ENCODE assay signal across 18 cellular contexts in genomic region chr16:56329887-56330286, GRCh38.
DNase-seq lines count a peak whose midpoint lies in the region; ATAC-seq and TF ChIP-seq lines count a peak whose summit lies in the region.
"Had no signal": no experiment of that assay in that cellular context is flagged by ENCODE, and none has a peak within 500 bp of the region (broad histone marks: within the 10 kb centered on the region; RNA-seq: fewer than 3 reads in every experiment).

No MANE protein-coding gene starts in this region.

- 87 to 91% methylated on average over 9 of the region's 9 CpGs for WGBS in heart right ventricle, 2 donors

- H3K4me3 ChIP-seq in heart right ventricle, result no peak overlapping the region
- H3K4me3 ChIP-seq: GM23338 had no signal

- intact Hi-C loops in Right ventricle myocardium inferior (cut with DNase I), result no loop called here
- intact Hi-C loops in heart right ventricle (cut with DNase I), result loop anchor here in 1 of 10 donors (10.0 kb wide), 1 partner anchor 615 kb away; no protein-coding TSS in a partner anchor
- intact Hi-C loops in activated T-helper 1 cell treated with anti-CD3 and anti-CD28 coated beads, Interleukin-12 subunit alpha, Interleukin-12 subunit beta, Interleukin-2, Interleukin-4 antibody, amounts not matched to agents 30 ng/mL and 10 ng/mL and 1 ng/mL, durations not matched to agents 14 hours and 24 hours and 36 hours (cut with micrococcal nuclease), result no loop called here

- H3K27me3 ChIP-seq in heart right ventricle, result no peaks in the 10 kb centered on the region

- no peaks in the 10 kb centered on the region for H3K9me3 ChIP-seq in heart right ventricle

- no peaks in the 10 kb centered on the region for H3K9me3 Mint-ChIP-seq in type B pancreatic cell
- no peaks in the 10 kb centered on the region for H3K9me3 Mint-ChIP-seq in activated T-helper 1 cell treated with anti-CD3 and anti-CD28 coated beads, Interleukin-12 subunit alpha, Interleukin-12 subunit beta, Interleukin-2, Interleukin-4 antibody, amounts not matched to agents 30 ng/mL and 10 ng/mL and 1 ng/mL, durations not matched to agents 14 hours and 24 hours and 36 hours
- H3K9me3 Mint-ChIP-seq: CD14-positive monocyte; CD8-positive, alpha-beta T cell; GM23338 had no signal

- ATAC-seq in Right ventricle myocardium inferior (no peak), heart right ventricle (no peak), left lobe of liver (peak; percentile 74), HG02884 (IDR thresholded peaks at IDR 0.05; ENCODE audit: unreplicated experiment) (no peak), GM18520 (IDR thresholded peaks at IDR 0.05; ENCODE audit: unreplicated experiment) (no peak)
- ATAC-seq: CD8-positive, alpha-beta T cell; GM23338 had no signal

- no peak for TF ChIP-seq CTCF in heart right ventricle (IDR thresholded peaks at IDR 0.05)
- TF ChIP-seq CTCF in type B pancreatic cell (conservative IDR thresholded peaks at IDR 0.05), result no peak

- DNase-seq in Right ventricle myocardium inferior (ENCODE audit: missing footprints) (peak; percentile 56), heart right ventricle (no peak), caudate nucleus (lab: John Stamatoyannopoulos, UW) (no peak), left lobe of liver (ENCODE audit: low spot score) (peak; percentile 92), type B pancreatic cell (ENCODE audit: extremely low spot score, unreplicated experiment) (no peak)
- DNase-seq in activated T-helper 1 cell treated with anti-CD3 and anti-CD28 coated beads, Interleukin-12 subunit alpha, Interleukin-12 subunit beta, Interleukin-2, Interleukin-4 antibody, amounts not matched to agents 30 ng/mL and 10 ng/mL and 1 ng/mL, durations not matched to agents 14 hours and 24 hours and 36 hours (ENCODE audit: low spot score), result no peak
- DNase-seq: CD8-positive, alpha-beta T cell; COR-L47; DMS153; DMS79 treated with DMSO at 0.1 percent for 48 hours; EL; GDM1; H7 had no signal

- peaks cover 9% of the 10 kb centered on the region for H3K4me1 Mint-ChIP-seq in type B pancreatic cell (ENCODE audit: unreplicated experiment)
- H3K4me1 Mint-ChIP-seq in activated T-helper 1 cell treated with anti-CD3 and anti-CD28 coated beads, Interleukin-12 subunit alpha, Interleukin-12 subunit beta, Interleukin-2, Interleukin-4 antibody, amounts not matched to agents 30 ng/mL and 10 ng/mL and 1 ng/mL, durations not matched to agents 14 hours and 24 hours and 36 hours (ENCODE audit: low read depth), result no peaks in the 10 kb centered on the region
- H3K4me1 Mint-ChIP-seq: GM23338 had no signal

- H3K4me3 Mint-ChIP-seq in type B pancreatic cell, result no peak overlapping the region
- no peak overlapping the region for H3K4me3 Mint-ChIP-seq in activated T-helper 1 cell treated with anti-CD3 and anti-CD28 coated beads, Interleukin-12 subunit alpha, Interleukin-12 subunit beta, Interleukin-2, Interleukin-4 antibody, amounts not matched to agents 30 ng/mL and 10 ng/mL and 1 ng/mL, durations not matched to agents 14 hours and 24 hours and 36 hours
- H3K4me3 Mint-ChIP-seq: CD14-positive monocyte; CD8-positive, alpha-beta T cell; GM23338 had no signal

- H3K4me1 ChIP-seq in heart right ventricle, result peaks cover 0 to 5% (median 0%) of the 10 kb centered on the region in 9 donors

- H3K27ac ChIP-seq in heart right ventricle (no peak overlapping the region), caudate nucleus (ENCODE audit: low read depth, low read length) (peak overlapping the region; percentile 55)
- H3K27ac ChIP-seq: 22Rv1 had no signal

- H3K27me3 Mint-ChIP-seq in type B pancreatic cell, result no peaks in the 10 kb centered on the region
- no peaks in the 10 kb centered on the region for H3K27me3 Mint-ChIP-seq in activated T-helper 1 cell treated with anti-CD3 and anti-CD28 coated beads, Interleukin-12 subunit alpha, Interleukin-12 subunit beta, Interleukin-2, Interleukin-4 antibody, amounts not matched to agents 30 ng/mL and 10 ng/mL and 1 ng/mL, durations not matched to agents 14 hours and 24 hours and 36 hours (ENCODE audit: insufficient read depth)

- no peaks in the 10 kb centered on the region for H3K36me3 Mint-ChIP-seq in type B pancreatic cell
- no peaks in the 10 kb centered on the region for H3K36me3 Mint-ChIP-seq in activated T-helper 1 cell treated with anti-CD3 and anti-CD28 coated beads, Interleukin-12 subunit alpha, Interleukin-12 subunit beta, Interleukin-2, Interleukin-4 antibody, amounts not matched to agents 30 ng/mL and 10 ng/mL and 1 ng/mL, durations not matched to agents 14 hours and 24 hours and 36 hours (ENCODE audit: low read depth)
- H3K36me3 Mint-ChIP-seq: CD14-positive monocyte; CD8-positive, alpha-beta T cell had no signal

- H3K36me3 ChIP-seq in heart right ventricle, result no peaks in the 10 kb centered on the region

- peak overlapping the region; percentile 83 for H3K27ac Mint-ChIP-seq in type B pancreatic cell
- no peak overlapping the region for H3K27ac Mint-ChIP-seq in activated T-helper 1 cell treated with anti-CD3 and anti-CD28 coated beads, Interleukin-12 subunit alpha, Interleukin-12 subunit beta, Interleukin-2, Interleukin-4 antibody, amounts not matched to agents 30 ng/mL and 10 ng/mL and 1 ng/mL, durations not matched to agents 14 hours and 24 hours and 36 hours
- H3K27ac Mint-ChIP-seq: CD8-positive, alpha-beta T cell; GM23338 had no signal

Comparison
In these comparisons a context has a peak if more than half of its experiments do, and no peak if none do; other contexts are left out.
1. DNase-seq: peak in Right ventricle myocardium inferior (single experiment) and left lobe of liver (single experiment); none in heart right ventricle (0 of 2), caudate nucleus (0 of 61), type B pancreatic cell (single experiment) and activated T-helper 1 cell treated with anti-CD3 and anti-CD28 coated beads, Interleukin-12 subunit alpha, Interleukin-12 subunit beta, Interleukin-2, Interleukin-4 antibody, amounts not matched to agents 30 ng/mL and 10 ng/mL and 1 ng/mL, durations not matched to agents 14 hours and 24 hours and 36 hours (single experiment).